Comparison of ENCODE assay signal across 10 cellular contexts in genomic region chr7:130814753-130815152, GRCh38.
DNase-seq lines count a peak whose midpoint lies in the region; ATAC-seq and TF ChIP-seq lines count a peak whose summit lies in the region.
"Had no signal": no experiment of that assay in that cellular context is flagged by ENCODE, and none has a peak within 500 bp of the region (broad histone marks: within the 10 kb centered on the region; RNA-seq: fewer than 3 reads in every experiment).

No MANE protein-coding gene starts in this region.

- TF ChIP-seq POLR2A in esophagus squamous epithelium (IDR thresholded peaks at IDR 0.05) = no peak

- no peaks in the 10 kb centered on the region for H3K27me3 ChIP-seq in CD4-positive, alpha-beta T cell (ENCODE audit: control insufficient read depth, insufficient read depth, low read length)
- H3K27me3 ChIP-seq in H7 (ENCODE audit: control insufficient read depth, insufficient read depth, low read length) (no peaks in the 10 kb centered on the region), tibial artery (no peaks in the 10 kb centered on the region), esophagus squamous epithelium (no peaks in the 10 kb centered on the region)

- no peaks in the 10 kb centered on the region for H3K4me1 Mint-ChIP-seq in CD4-positive, alpha-beta T cell (ENCODE audit: low read depth)

- no peaks in the 10 kb centered on the region for H3K27me3 Mint-ChIP-seq in CD4-positive, alpha-beta T cell

- TF ChIP-seq CTCF in CD4-positive, alpha-beta T cell (IDR thresholded peaks at IDR 0.05) = peak; percentile 20
- TF ChIP-seq CTCF in VCaP (conservative IDR thresholded peaks at IDR 0.05) (peak; percentile 22; the same call in 1 of the 2 replicates), GM20000 (IDR thresholded peaks at IDR 0.05; ENCODE audit: extremely low read depth, missing control alignments) (no peak), tibial artery (IDR thresholded peaks at IDR 0.05) (peak in 1 of 2 experiments; percentile 18), esophagus squamous epithelium (IDR thresholded peaks at IDR 0.05) (peak in 3 of 6 experiments; percentile 25 to 36 (median 27))

- H3K4me1 ChIP-seq in tibial artery = no peaks in the 10 kb centered on the region
- no peaks in the 10 kb centered on the region for H3K4me1 ChIP-seq in esophagus squamous epithelium

- H3K36me3 Mint-ChIP-seq in CD4-positive, alpha-beta T cell (ENCODE audit: low read depth) = no peaks in the 10 kb centered on the region

- no peak overlapping the region for H3K27ac ChIP-seq in CD4-positive, alpha-beta T cell (ENCODE audit: low read depth, low read length)
- H3K27ac ChIP-seq in VCaP (no peak overlapping the region), tibial artery (no peak overlapping the region), esophagus squamous epithelium (no peak overlapping the region)

- DNase-seq in CD4-positive, alpha-beta T cell = no peak
- DNase-seq in H7 (peak; percentile 33), kidney glomerular epithelial cell (lab: John Stamatoyannopoulos, UW) (peak; percentile 7), GM20000 (ENCODE audit: low spot score) (no peak), tibial artery (no peak), Right ventricle myocardium inferior (ENCODE audit: missing footprints) (no peak), esophagus squamous epithelium (lab: John Stamatoyannopoulos, UW) (no peak)
- DNase-seq: activated naive CD4-positive, alpha-beta T cell treated with Interleukin-2 at 50 U/mL for 16 hours; midbrain had no signal

- CTCF ChIA-PET in CD4-positive, alpha-beta T cell (lab: Charles Lee) = no interaction called here

- H3K4me3 Mint-ChIP-seq in CD4-positive, alpha-beta T cell = no peak overlapping the region

- H3K27ac Mint-ChIP-seq in CD4-positive, alpha-beta T cell = no peak overlapping the region

- H3K4me3 ChIP-seq in H7 (ENCODE audit: insufficient read depth, low read depth, low read length) = no peak overlapping the region
- no peak overlapping the region for H3K4me3 ChIP-seq in tibial artery
- no peak overlapping the region for H3K4me3 ChIP-seq in esophagus squamous epithelium

- ATAC-seq in CD4-positive, alpha-beta T cell (ENCODE audit: poor library complexity) = no peak
- no peak for ATAC-seq in Right ventricle myocardium inferior

- H3K36me3 ChIP-seq in H7 (replicated peaks; ENCODE audit: control insufficient read depth, insufficient read depth, low read length) (no peaks in the 10 kb centered on the region), tibial artery (no peaks in the 10 kb centered on the region), esophagus squamous epithelium (no peaks in the 10 kb centered on the region)

- no peaks in the 10 kb centered on the region for H3K9me3 ChIP-seq in CD4-positive, alpha-beta T cell (ENCODE audit: control insufficient read depth, low read length)
- H3K9me3 ChIP-seq in tibial artery (no peaks in the 10 kb centered on the region), esophagus squamous epithelium (no peaks in the 10 kb centered on the region)

- WGBS in esophagus squamous epithelium, 2 donors = 38 to 43% methylated on average over 2 of the region's 2 CpGs

- intact Hi-C loops in CD4-positive, alpha-beta T cell (cut with DNase I, micrococcal nuclease) = no loop called here
- intact Hi-C loops in tibial artery (cut with DNase I; ENCODE audit: low total_unique reads) (no loop called here), Right ventricle myocardium inferior (cut with DNase I) (no loop called here), esophagus squamous epithelium (cut with DNase I) (no loop called here)

- no peaks in the 10 kb centered on the region for H3K9me3 Mint-ChIP-seq in CD4-positive, alpha-beta T cell

- POLR2A ChIA-PET in CD4-positive, alpha-beta T cell (lab: Charles Lee) = no interaction called here

Comparison
In these comparisons a context has a peak if more than half of its experiments do, and no peak if none do; other contexts are left out.
1. DNase-seq: peak in H7 (single experiment) and kidney glomerular epithelial cell (single experiment); none in CD4-positive, alpha-beta T cell (0 of 10), GM20000 (single experiment), tibial artery (0 of 2), Right ventricle myocardium inferior (single experiment) and esophagus squamous epithelium (single experiment).